34 cellular contexts compared by ENCODE assay signal in the genomic region with DNA sequence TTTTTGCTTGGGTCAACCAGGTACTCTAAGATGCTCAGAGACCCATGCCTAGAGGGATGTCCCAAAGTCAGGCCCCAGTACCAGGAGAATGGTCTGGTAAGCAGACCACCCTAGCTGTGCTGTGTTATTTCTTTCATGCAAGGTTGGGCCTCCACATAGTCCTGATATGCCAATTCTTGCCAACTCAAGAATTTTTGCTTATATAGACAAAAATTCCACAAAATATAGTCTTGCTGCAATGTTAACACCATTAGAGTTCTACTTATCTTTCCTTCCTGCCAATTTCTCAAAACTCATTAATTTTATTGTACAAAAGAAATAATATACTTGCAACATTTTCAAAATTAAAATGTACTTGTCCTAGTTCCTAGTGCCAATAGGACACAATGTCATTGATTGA. TPM values are rescaled to one million over a fixed set of nuclear protein-coding genes. Genes with fewer than 3 reads are reported as not detected.
"Had no signal": no experiment of that assay in that cellular context is flagged by ENCODE, and none has a peak within 500 bp of the region (broad histone marks: within the 10 kb centered on the region; RNA-seq: fewer than 3 reads in every experiment).

No MANE protein-coding gene starts in this region.

- H3K27ac ChIP-seq: neutrophil, ovary, parathyroid adenoma, psoas muscle, skin epidermis, spleen, suprapubic skin, testis, tibial artery, transverse colon, upper lobe of right lung, uterus had no signal

- H3K36me3 ChIP-seq: neutrophil, ovary, spleen, suprapubic skin, tibial artery, transverse colon, upper lobe of right lung, uterus had no signal

- H2AFZ ChIP-seq: parathyroid adenoma had no signal

- H3K27me3 ChIP-seq: neutrophil, ovary, spleen, suprapubic skin, testis, tibial artery, transverse colon, upper lobe of right lung, uterus had no signal

- H3K9ac ChIP-seq: parathyroid adenoma had no signal

- DNase-seq: naive B cell; naive thymus-derived CD8-positive, alpha-beta T cell; nephron progenitor cell; nucleus accumbens; ovary; posterior cingulate gyrus; psoas muscle; spleen; stimulated activated CD4-positive, alpha-beta T cell treated with anti-CD3 and anti-CD28 coated beads, Interleukin-12 subunit alpha, Interleukin-12 subunit beta, amount 100 ng/mL, for 4 hours; stimulated activated CD4-positive, alpha-beta T cell treated with anti-CD3 and anti-CD28 coated beads, Interleukin-1b, Interleukin-23, amount 100 ng/mL, for 48 hours; stimulated activated CD4-positive, alpha-beta T cell treated with anti-CD3 and anti-CD28 coated beads, Interleukin-4, amount 100 ng/mL, for 1 hour; stimulated activated CD4-positive, alpha-beta T cell treated with anti-CD3 and anti-CD28 coated beads, Interleukin-4, amount 100 ng/mL, for 4 hours; stimulated activated CD8-positive, alpha-beta memory T cell treated with anti-CD3 and anti-CD28 coated beads, Interleukin-4, amount 100 ng/mL, for 48 hours; stimulated activated naive CD4-positive, alpha-beta T cell; stimulated activated naive CD8-positive, alpha-beta T cell treated with anti-CD3 and anti-CD28 coated beads, Interleukin-15, amount 100 ng/mL, for 72 hours; stimulated activated naive CD8-positive, alpha-beta T cell treated with anti-CD3 and anti-CD28 coated beads, Interleukin-15, Interleukin-2, amounts not matched to agents 100 U/mL and 50 U/mL, for 24 hours; substantia nigra; testis; tibial artery; transverse colon; upper lobe of right lung; uterus had no signal

- ATAC-seq: naive thymus-derived CD8-positive, alpha-beta T cell; natural killer cell treated with Interleukin-12 subunit alpha and Interleukin-12 subunit beta and Interleukin-15 and Interleukin-18, amount 100 ng/mL, for 72 hours; sciatic nerve; stimulated activated memory B cell treated with anti-CD40 and anti-IgM and Interleukin-4, amounts not matched to agents 10 μg/mL and 1 μg/mL and 100 μg/mL, for 72 hours; stimulated activated naive CD8-positive, alpha-beta T cell treated with anti-CD3 and anti-CD28 coated beads, Interleukin-15, amount 100 ng/mL, for 72 hours; stimulated activated naive CD8-positive, alpha-beta T cell treated with anti-CD3 and anti-CD28 coated beads, Interleukin-15, Interleukin-2, amounts not matched to agents 100 U/mL and 50 U/mL, for 24 hours; upper lobe of right lung had no signal

- H3K4me3 ChIP-seq: ovary, psoas muscle, skin epidermis, smooth muscle cell, spleen, suprapubic skin, testis, tibial artery, transverse colon, upper lobe of right lung, uterus had no signal

- H3K9me3 ChIP-seq: neutrophil, ovary, psoas muscle, spleen, suprapubic skin, testis, tibial artery, transverse colon, upper lobe of right lung, uterus had no signal

- H3K4me1 ChIP-seq: parathyroid adenoma, psoas muscle, spleen, suprapubic skin, testis, tibial artery, transverse colon, upper lobe of right lung, uterus had no signal

- H3K4me2 ChIP-seq: smooth muscle cell had no signal

RNA-seq across cellular contexts. Expression of gene TINAG, which starts 33.9 kb away (rescaled TPM):
- total RNA-seq: naive thymus-derived CD8-positive, alpha-beta T cell; natural killer cell treated with Interleukin-12 subunit alpha and Interleukin-12 subunit beta and Interleukin-15 and Interleukin-18, amount 100 ng/mL, for 72 hours; neural crest cell; osteoblast; ovary; progenitor cell of endocrine pancreas; smooth muscle cell; spleen; suprapubic skin; testis; upper lobe of right lung; uterus had no signal
- polyA plus RNA-seq: naive thymus-derived CD8-positive, alpha-beta T cell; ovary; smooth muscle cell; spleen; urinary bladder had no signal
